In the genomic region with DNA sequence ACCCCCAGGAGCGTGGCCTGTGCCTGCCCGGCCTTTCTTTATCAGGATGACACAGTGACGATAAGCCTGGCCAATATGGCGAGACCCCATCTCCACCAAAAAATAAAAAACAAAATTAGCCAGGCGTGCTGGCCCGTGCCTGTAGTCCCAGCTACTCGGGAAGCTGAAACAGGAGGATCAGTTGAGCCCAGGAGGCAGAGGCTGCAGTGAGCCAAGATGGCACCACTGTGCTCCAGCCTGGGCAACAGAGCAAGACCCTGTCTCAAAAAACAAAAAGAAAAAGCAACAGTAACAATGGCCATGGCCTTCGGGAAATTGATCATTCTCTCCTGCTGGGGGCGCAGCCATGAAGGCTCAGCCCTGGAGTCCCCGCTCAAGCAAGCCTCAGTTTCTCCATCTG, we compare ENCODE assay signal across 1 cellular context.
TF ChIP-seq lines count a peak whose summit lies in the region.

No MANE protein-coding gene starts in this region.

TF ChIP-seq in WTC11, 78 proteins besides CTCF, POLR2A, EP300 and RAD21 (continued from another document):
- TF ChIP-seq, protein P1, sequence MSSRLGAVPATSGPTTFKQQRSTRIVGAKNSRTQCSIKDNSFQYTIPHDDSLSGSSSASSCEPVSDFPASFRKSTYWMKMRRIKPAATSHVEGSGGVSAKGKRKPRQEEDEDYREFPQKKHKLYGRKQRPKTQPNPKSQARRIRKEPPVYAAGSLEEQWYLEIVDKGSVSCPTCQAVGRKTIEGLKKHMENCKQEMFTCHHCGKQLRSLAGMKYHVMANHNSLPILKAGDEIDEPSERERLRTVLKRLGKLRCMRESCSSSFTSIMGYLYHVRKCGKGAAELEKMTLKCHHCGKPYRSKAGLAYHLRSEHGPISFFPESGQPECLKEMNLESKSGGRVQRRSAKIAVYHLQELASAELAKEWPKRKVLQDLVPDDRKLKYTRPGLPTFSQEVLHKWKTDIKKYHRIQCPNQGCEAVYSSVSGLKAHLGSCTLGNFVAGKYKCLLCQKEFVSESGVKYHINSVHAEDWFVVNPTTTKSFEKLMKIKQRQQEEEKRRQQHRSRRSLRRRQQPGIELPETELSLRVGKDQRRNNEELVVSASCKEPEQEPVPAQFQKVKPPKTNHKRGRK (CRISPR knock-in tag; IDR thresholded peaks at IDR 0.05; ENCODE audit: borderline replicate concordance), result no peak
